In the genomic region with DNA sequence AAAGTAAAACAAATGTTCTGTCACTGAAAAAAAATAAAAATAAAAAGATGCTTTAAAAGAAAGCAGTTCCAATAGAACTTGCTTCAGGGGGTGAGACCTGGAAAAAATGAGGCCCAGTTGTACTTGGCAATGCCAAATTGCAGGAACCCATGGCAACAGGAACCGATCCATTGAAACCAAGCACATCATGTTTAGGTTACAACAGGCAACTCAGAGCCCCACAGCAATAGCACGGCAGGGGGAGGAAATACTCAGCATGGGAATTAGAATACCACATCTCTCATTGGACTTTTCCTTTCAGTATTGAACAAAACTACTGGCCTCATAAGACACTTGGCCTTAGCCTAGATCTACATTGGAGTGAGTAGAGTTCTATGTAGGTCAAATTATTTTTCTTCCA, we compare ENCODE assay signal across 11 cellular contexts.
DNase-seq lines count a peak whose midpoint lies in the region; ATAC-seq lines count a peak whose summit lies in the region.
"Had no signal": no experiment of that assay in that cellular context is flagged by ENCODE, and none has a peak within 500 bp of the region (broad histone marks: within the 10 kb centered on the region; RNA-seq: fewer than 3 reads in every experiment).

No MANE protein-coding gene starts in this region.

- ATAC-seq in GM19467 (IDR thresholded peaks at IDR 0.05; ENCODE audit: unreplicated experiment) (peak; percentile 26), GM21825 (IDR thresholded peaks at IDR 0.05; ENCODE audit: unreplicated experiment) (no peak)

- peak; percentile 38 for DNase-seq in MG63
- peak; percentile 68 to 70 for DNase-seq in dermis microvascular lymphatic vessel endothelial cell (ENCODE audit: low read depth in 2 of 2)
- peak; percentile 84 for DNase-seq in renal cortical epithelial cell (ENCODE audit: low read depth)
- no peak for DNase-seq in NCI-H774 (lab: John Stamatoyannopoulos, UW)
- DNase-seq in epidermal melanocyte (ENCODE audit: insufficient read length, low spot score), result no peak
- DNase-seq: DMS 273 treated with DMSO at 0.1 percent for 48 hours, left ventricle myocardium inferior, NCI-H526 treated with DMSO at 0.1 percent for 48 hours had no signal

- no peaks in the 10 kb centered on the region for H3K36me3 ChIP-seq in MG63
- H3K36me3 ChIP-seq: left ventricle myocardium inferior, prostate gland had no signal

- H3K27me3 ChIP-seq in MG63, result no peaks in the 10 kb centered on the region

- H3K4me3 ChIP-seq in MG63, result no peak overlapping the region
- H3K4me3 ChIP-seq: left ventricle myocardium inferior, prostate gland had no signal

- H3K9me3 ChIP-seq in MG63, result no peaks in the 10 kb centered on the region
- H3K9me3 ChIP-seq: left ventricle myocardium inferior, prostate gland had no signal

Comparison
In these comparisons a context has a peak if more than half of its experiments do, and no peak if none do; other contexts are left out.
1. DNase-seq: peak in MG63 (single experiment), dermis microvascular lymphatic vessel endothelial cell (2 of 2) and renal cortical epithelial cell (single experiment); none in NCI-H774 (single experiment) and epidermal melanocyte (single experiment).